ENCODE assay signal across 19 cellular contexts in the genomic region with DNA sequence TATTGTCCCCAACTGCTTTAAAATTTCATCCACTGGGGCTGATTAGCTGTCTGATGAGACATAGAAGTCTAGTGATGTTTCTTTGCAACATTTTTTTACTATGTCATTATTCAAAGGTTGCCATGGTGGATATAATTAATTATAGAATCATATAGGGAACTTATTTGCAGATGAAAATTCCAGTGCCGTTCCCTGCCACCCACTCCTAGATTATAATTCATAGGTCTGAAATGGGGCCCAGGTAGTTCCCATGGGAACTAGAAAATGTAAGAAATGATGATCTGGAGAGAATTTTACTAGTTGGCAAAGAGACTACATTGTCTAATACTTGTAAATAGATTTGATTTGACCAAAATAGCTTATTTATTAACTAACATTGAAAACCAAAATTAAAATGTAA.
"Had no signal": no experiment of that assay in that cellular context is flagged by ENCODE, and none has a peak within 500 bp of the region (broad histone marks: within the 10 kb centered on the region; RNA-seq: fewer than 3 reads in every experiment).

No MANE protein-coding gene starts in this region.

- DNase-seq: stimulated activated CD4-positive, alpha-beta T cell treated with anti-CD3 and anti-CD28 coated beads, Interleukin-2, amount 100 ng/mL, for 48 hours; stimulated activated CD4-positive, alpha-beta T cell treated with anti-CD3 and anti-CD28 coated beads, Interleukin-4, amount 100 ng/mL, for 1 hour; stimulated activated CD4-positive, alpha-beta T cell treated with anti-CD3 and anti-CD28 coated beads, Interleukin-4, amount 100 ng/mL, for 4 hours; stimulated activated CD8-positive, alpha-beta memory T cell treated with anti-CD3 and anti-CD28 coated beads, Interleukin-4, amount 100 ng/mL, for 48 hours; stimulated activated naive B cell treated with anti-CD40 and anti-IgM and Interleukin-4, amounts not matched to agents 10 μg/mL and 1 μg/mL and 100 μg/mL, for 72 hours; stimulated activated naive CD4-positive, alpha-beta T cell; stimulated activated naive CD4-positive, alpha-beta T cell treated with Interleukin-2 at 50 U/mL for 16 hours; stimulated activated naive CD8-positive, alpha-beta T cell treated with anti-CD3 and anti-CD28 coated beads, Interleukin-15, amount 100 ng/mL, for 72 hours; stimulated activated naive CD8-positive, alpha-beta T cell treated with anti-CD3 and anti-CD28 coated beads, Interleukin-15, Interleukin-2, amounts not matched to agents 100 U/mL and 50 U/mL, for 24 hours; stomach; substantia nigra; testis; thyroid gland; tibial artery; transverse colon; trophoblast cell; upper lobe of left lung; upper lobe of right lung; uterus had no signal
